20 cellular contexts compared by ENCODE assay signal in genomic region chr12:119850330-119850729, GRCh38. TPM values are rescaled to one million over a fixed set of nuclear protein-coding genes. Genes with fewer than 3 reads are reported as not detected.
DNase-seq lines count a peak whose midpoint lies in the region; ATAC-seq and TF ChIP-seq lines count a peak whose summit lies in the region.
"Had no signal": no experiment of that assay in that cellular context is flagged by ENCODE, and none has a peak within 500 bp of the region (broad histone marks: within the 10 kb centered on the region; RNA-seq: fewer than 3 reads in every experiment).

No MANE protein-coding gene starts in this region.

- no peak for DNase-seq in T-helper 1 cell
- no peak for DNase-seq in GM23338 (ENCODE audit: low spot score)
- no peak for DNase-seq in activated T-helper 1 cell treated with anti-CD3 and anti-CD28 coated beads, Interleukin-12 subunit alpha, Interleukin-12 subunit beta, Interleukin-2, Interleukin-4 antibody, amounts not matched to agents 30 ng/mL and 10 ng/mL and 1 ng/mL, durations not matched to agents 14 hours and 24 hours and 36 hours (ENCODE audit: low spot score)
- peak; percentile 8 for DNase-seq in left kidney (ENCODE audit: low read depth, low spot score)
- no peak for DNase-seq in stimulated activated effector memory CD8-positive, alpha-beta T cell treated with anti-CD3 and anti-CD28 coated beads, Interleukin-12 subunit alpha, Interleukin-12 subunit beta, amount 100 ng/mL, for 72 hours (ENCODE audit: low spot score in 2 of 2)
- DNase-seq in CD8-positive, alpha-beta memory T cell, result no peak
- DNase-seq in HuH-7.5 (ENCODE audit: low spot score), result no peak
- DNase-seq: CD4-positive, CD25-positive, alpha-beta regulatory T cell; CD8-positive, alpha-beta T cell; DMS 273 treated with DMSO at 0.1 percent for 48 hours; DMS79; EL; GDM1; H7; HCEC 1CT had no signal

- H3K4me3 Mint-ChIP-seq in T-helper 1 cell treated with Interleukin-12 subunit alpha and Interleukin-12 subunit beta and Interleukin-4 antibody, amounts not matched to agents 30 μg/mL and 1 μg/mL, for 36 hours, result no peak overlapping the region
- no peak overlapping the region for H3K4me3 Mint-ChIP-seq in GM23338
- H3K4me3 Mint-ChIP-seq in activated T-helper 1 cell treated with anti-CD3 and anti-CD28 coated beads, Interleukin-12 subunit alpha, Interleukin-12 subunit beta, Interleukin-2, Interleukin-4 antibody, amounts not matched to agents 30 ng/mL and 10 ng/mL and 1 ng/mL, durations not matched to agents 14 hours and 24 hours and 36 hours, result no peak overlapping the region
- no peak overlapping the region for H3K4me3 Mint-ChIP-seq in stimulated activated effector memory CD8-positive, alpha-beta T cell treated with anti-CD3 and anti-CD28 coated beads, Interleukin-12 subunit alpha, Interleukin-12 subunit beta, amount 100 ng/mL, for 72 hours
- H3K4me3 Mint-ChIP-seq in CD8-positive, alpha-beta memory T cell, result no peak overlapping the region
- H3K4me3 Mint-ChIP-seq: B cell; CD4-positive, CD25-positive, alpha-beta regulatory T cell; CD8-positive, alpha-beta T cell had no signal

- CTCF ChIA-PET in CD8-positive, alpha-beta memory T cell (lab: Charles Lee), result interaction anchor here (1.5 kb wide), 1 partner anchor 9 kb away, joined by 3 read pairs; no protein-coding TSS in a partner anchor

- H3K27me3 Mint-ChIP-seq in T-helper 1 cell treated with Interleukin-12 subunit alpha and Interleukin-12 subunit beta and Interleukin-4 antibody, amounts not matched to agents 30 μg/mL and 1 μg/mL, for 36 hours (ENCODE audit: low read depth), result no peaks in the 10 kb centered on the region
- H3K27me3 Mint-ChIP-seq in GM23338 (ENCODE audit: insufficient read depth, low read depth, poor library complexity), result no peaks in the 10 kb centered on the region
- H3K27me3 Mint-ChIP-seq in activated T-helper 1 cell treated with anti-CD3 and anti-CD28 coated beads, Interleukin-12 subunit alpha, Interleukin-12 subunit beta, Interleukin-2, Interleukin-4 antibody, amounts not matched to agents 30 ng/mL and 10 ng/mL and 1 ng/mL, durations not matched to agents 14 hours and 24 hours and 36 hours (ENCODE audit: insufficient read depth), result no peaks in the 10 kb centered on the region
- H3K27me3 Mint-ChIP-seq in CD8-positive, alpha-beta memory T cell, result no peaks in the 10 kb centered on the region
- H3K27me3 Mint-ChIP-seq: B cell; CD4-positive, CD25-positive, alpha-beta regulatory T cell had no signal

- no peaks in the 10 kb centered on the region for H3K9me2 ChIP-seq in GM23338 (ENCODE audit: insufficient read depth)

- H3K4me2 ChIP-seq in GM23338, result no peak overlapping the region
- H3K4me2 ChIP-seq: BLaER1 had no signal

- H3K4me3 ChIP-seq in GM23338, result no peak overlapping the region
- no peak overlapping the region for H3K4me3 ChIP-seq in CD8-positive, alpha-beta memory T cell (ENCODE audit: low read length)
- H3K4me3 ChIP-seq: BLaER1 had no signal

- intact Hi-C loops in activated T-helper 1 cell treated with anti-CD3 and anti-CD28 coated beads, Interleukin-12 subunit alpha, Interleukin-12 subunit beta, Interleukin-2, Interleukin-4 antibody, amounts not matched to agents 30 ng/mL and 10 ng/mL and 1 ng/mL, durations not matched to agents 14 hours and 24 hours and 36 hours (cut with micrococcal nuclease), result no loop called here

- no peaks in the 10 kb centered on the region for H3K9me3 Mint-ChIP-seq in T-helper 1 cell treated with Interleukin-12 subunit alpha and Interleukin-12 subunit beta and Interleukin-4 antibody, amounts not matched to agents 30 μg/mL and 1 μg/mL, for 36 hours
- H3K9me3 Mint-ChIP-seq in GM23338, result no peaks in the 10 kb centered on the region
- no peaks in the 10 kb centered on the region for H3K9me3 Mint-ChIP-seq in activated T-helper 1 cell treated with anti-CD3 and anti-CD28 coated beads, Interleukin-12 subunit alpha, Interleukin-12 subunit beta, Interleukin-2, Interleukin-4 antibody, amounts not matched to agents 30 ng/mL and 10 ng/mL and 1 ng/mL, durations not matched to agents 14 hours and 24 hours and 36 hours
- H3K9me3 Mint-ChIP-seq in stimulated activated effector memory CD8-positive, alpha-beta T cell treated with anti-CD3 and anti-CD28 coated beads, Interleukin-12 subunit alpha, Interleukin-12 subunit beta, amount 100 ng/mL, for 72 hours, result no peaks in the 10 kb centered on the region
- no peaks in the 10 kb centered on the region for H3K9me3 Mint-ChIP-seq in CD8-positive, alpha-beta memory T cell
- H3K9me3 Mint-ChIP-seq: CD4-positive, CD25-positive, alpha-beta regulatory T cell; CD8-positive, alpha-beta T cell had no signal

- H3K36me3 ChIP-seq in GM23338 (ENCODE audit: insufficient read depth), result peaks cover 22% of the 10 kb centered on the region
- no peaks in the 10 kb centered on the region for H3K36me3 ChIP-seq in CD8-positive, alpha-beta memory T cell (ENCODE audit: insufficient read depth, low read length)

- H3K27me3 ChIP-seq in GM23338 (ENCODE audit: insufficient read depth), result no peaks in the 10 kb centered on the region
- H3K27me3 ChIP-seq in CD8-positive, alpha-beta memory T cell (ENCODE audit: insufficient read depth, low read length, poor library complexity, severe bottlenecking), result no peaks in the 10 kb centered on the region
- H3K27me3 ChIP-seq: BLaER1 had no signal

- no peaks in the 10 kb centered on the region for H3K4me1 Mint-ChIP-seq in T-helper 1 cell treated with Interleukin-12 subunit alpha and Interleukin-12 subunit beta and Interleukin-4 antibody, amounts not matched to agents 30 μg/mL and 1 μg/mL, for 36 hours (ENCODE audit: low read depth)
- no peaks in the 10 kb centered on the region for H3K4me1 Mint-ChIP-seq in GM23338
- no peaks in the 10 kb centered on the region for H3K4me1 Mint-ChIP-seq in activated T-helper 1 cell treated with anti-CD3 and anti-CD28 coated beads, Interleukin-12 subunit alpha, Interleukin-12 subunit beta, Interleukin-2, Interleukin-4 antibody, amounts not matched to agents 30 ng/mL and 10 ng/mL and 1 ng/mL, durations not matched to agents 14 hours and 24 hours and 36 hours (ENCODE audit: low read depth)
- no peaks in the 10 kb centered on the region for H3K4me1 Mint-ChIP-seq in stimulated activated effector memory CD8-positive, alpha-beta T cell treated with anti-CD3 and anti-CD28 coated beads, Interleukin-12 subunit alpha, Interleukin-12 subunit beta, amount 100 ng/mL, for 72 hours
- no peaks in the 10 kb centered on the region for H3K4me1 Mint-ChIP-seq in CD8-positive, alpha-beta memory T cell
- H3K4me1 Mint-ChIP-seq: B cell had no signal

- H3K27ac Mint-ChIP-seq in T-helper 1 cell treated with Interleukin-12 subunit alpha and Interleukin-12 subunit beta and Interleukin-4 antibody, amounts not matched to agents 30 μg/mL and 1 μg/mL, for 36 hours, result peak overlapping the region; percentile 27
- H3K27ac Mint-ChIP-seq in GM23338, result peak overlapping the region; percentile 45; the same call in 1 of the 2 replicates
- peak overlapping the region; percentile 71 for H3K27ac Mint-ChIP-seq in activated T-helper 1 cell treated with anti-CD3 and anti-CD28 coated beads, Interleukin-12 subunit alpha, Interleukin-12 subunit beta, Interleukin-2, Interleukin-4 antibody, amounts not matched to agents 30 ng/mL and 10 ng/mL and 1 ng/mL, durations not matched to agents 14 hours and 24 hours and 36 hours
- H3K27ac Mint-ChIP-seq in stimulated activated effector memory CD8-positive, alpha-beta T cell treated with anti-CD3 and anti-CD28 coated beads, Interleukin-12 subunit alpha, Interleukin-12 subunit beta, amount 100 ng/mL, for 72 hours, result no peak overlapping the region
- H3K27ac Mint-ChIP-seq in CD8-positive, alpha-beta memory T cell, result peak overlapping the region in 1 of 8 donors; percentile 2
- H3K27ac Mint-ChIP-seq: B cell; CD8-positive, alpha-beta T cell had no signal

- H2AFZ ChIP-seq in GM23338, result no peak overlapping the region

- H3K36me3 Mint-ChIP-seq in T-helper 1 cell treated with Interleukin-12 subunit alpha and Interleukin-12 subunit beta and Interleukin-4 antibody, amounts not matched to agents 30 μg/mL and 1 μg/mL, for 36 hours (ENCODE audit: low read depth), result peaks cover 19% of the 10 kb centered on the region
- peaks cover 66% of the 10 kb centered on the region for H3K36me3 Mint-ChIP-seq in GM23338 (ENCODE audit: low read depth)
- peaks cover 20% of the 10 kb centered on the region for H3K36me3 Mint-ChIP-seq in activated T-helper 1 cell treated with anti-CD3 and anti-CD28 coated beads, Interleukin-12 subunit alpha, Interleukin-12 subunit beta, Interleukin-2, Interleukin-4 antibody, amounts not matched to agents 30 ng/mL and 10 ng/mL and 1 ng/mL, durations not matched to agents 14 hours and 24 hours and 36 hours (ENCODE audit: low read depth)
- H3K36me3 Mint-ChIP-seq in stimulated activated effector memory CD8-positive, alpha-beta T cell treated with anti-CD3 and anti-CD28 coated beads, Interleukin-12 subunit alpha, Interleukin-12 subunit beta, amount 100 ng/mL, for 72 hours, result no peaks in the 10 kb centered on the region
- peaks cover 0 to 3% (median 0%) of the 10 kb centered on the region in 3 donors for H3K36me3 Mint-ChIP-seq in CD8-positive, alpha-beta memory T cell
- H3K36me3 Mint-ChIP-seq: CD8-positive, alpha-beta T cell had no signal

- TF ChIP-seq CTCF in GM23338 (conservative IDR thresholded peaks at IDR 0.05; ENCODE audit: low read depth in 2 of 2), result no peak

- POLR2A ChIA-PET in CD8-positive, alpha-beta memory T cell (lab: Charles Lee), result no interaction called here

- H3K79me2 ChIP-seq in GM23338 (replicated peaks; ENCODE audit: insufficient read depth), result peaks cover 25% of the 10 kb centered on the region

- H4K20me1 ChIP-seq in GM23338 (replicated peaks; ENCODE audit: insufficient read depth), result peaks cover 8% of the 10 kb centered on the region

- no peaks in the 10 kb centered on the region for H3K4me1 ChIP-seq in GM23338 (ENCODE audit: insufficient read depth)
- H3K4me1 ChIP-seq in CD8-positive, alpha-beta memory T cell (ENCODE audit: insufficient read depth, low read length), result no peaks in the 10 kb centered on the region
- H3K4me1 ChIP-seq: BLaER1 had no signal

- no peaks in the 10 kb centered on the region for H3K9me3 ChIP-seq in CD8-positive, alpha-beta memory T cell (ENCODE audit: low read length)
- H3K9me3 ChIP-seq: BLaER1 had no signal

- no peaks in the 10 kb centered on the region for H3F3A ChIP-seq in GM23338 (replicated peaks; ENCODE audit: low read depth)

- H3K27ac ChIP-seq in GM23338 (ENCODE audit: low read depth), result no peak overlapping the region
- H3K27ac ChIP-seq in CD8-positive, alpha-beta memory T cell (ENCODE audit: low read depth, low read length), result no peak overlapping the region
- H3K27ac ChIP-seq: 22Rv1, BLaER1, C4-2B had no signal

- no peak for ATAC-seq in GM23338
- no peak for ATAC-seq in stimulated activated effector memory CD8-positive, alpha-beta T cell treated with anti-CD3 and anti-CD28 coated beads, Interleukin-12 subunit alpha, Interleukin-12 subunit beta, amount 100 ng/mL, for 72 hours
- ATAC-seq: CD8-positive, alpha-beta T cell had no signal

RNA-seq across cellular contexts. Expression of gene CIT, which starts 26.8 kb away (rescaled TPM):
- total RNA-seq in GM23338 (2014; rRNA removed; shearing (Covaris generic)), result 34.9 and 47.8 TPM in 2 replicates
- 9.7 and 9.9 TPM in 2 replicates for polyA plus RNA-seq in GM23338 (2016; fragmentation: Nextera tagmentation; extraction: Ambion mirVana)
- total RNA-seq in activated T-helper 1 cell treated with anti-CD3 and anti-CD28 coated beads, Interleukin-12 subunit alpha, Interleukin-12 subunit beta, Interleukin-2, Interleukin-4 antibody, amounts not matched to agents 30 ng/mL and 10 ng/mL and 1 ng/mL, durations not matched to agents 14 hours and 24 hours and 36 hours, result 36.6 and 40.3 TPM in 2 replicates
- 10 to 100 TPM; 17.6 to 19.3 TPM for total RNA-seq in CD8-positive, alpha-beta memory T cell
- polyA plus RNA-seq in CD8-positive, alpha-beta memory T cell, result 0.61 TPM
